22 cellular contexts compared by ENCODE assay signal in genomic region chr14:32249780-32250179, GRCh38. TPM values are rescaled to one million over a fixed set of nuclear protein-coding genes. Genes with fewer than 3 reads are reported as not detected.
DNase-seq lines count a peak whose midpoint lies in the region; ATAC-seq, FAIRE-seq and TF ChIP-seq lines count a peak whose summit lies in the region.
"Had no signal": no experiment of that assay in that cellular context is flagged by ENCODE, and none has a peak within 500 bp of the region (broad histone marks: within the 10 kb centered on the region; RNA-seq: fewer than 3 reads in every experiment).

No MANE protein-coding gene starts in this region.

- H3K27ac ChIP-seq in epithelial cell of prostate = peak overlapping the region; percentile 3
- H3K27ac ChIP-seq in foreskin keratinocyte = no peak overlapping the region

- H3K27me3 ChIP-seq in bronchial epithelial cell (ENCODE audit: control insufficient read depth, insufficient read depth, low read length) = no peaks in the 10 kb centered on the region
- no peaks in the 10 kb centered on the region for H3K27me3 ChIP-seq in foreskin keratinocyte

- TF ChIP-seq CTCF in bronchial epithelial cell (IDR thresholded peaks at IDR 0.05; ENCODE audit: insufficient read depth, low read length, severe bottlenecking) (no peak), foreskin keratinocyte (conservative IDR thresholded peaks at IDR 0.05) (no peak), type B pancreatic cell (conservative IDR thresholded peaks at IDR 0.05) (no peak)

- DNase-seq in bronchial epithelial cell (ENCODE audit: low read depth) = peak; percentile 84
- DNase-seq in epithelial cell of prostate (ENCODE audit: low read depth, low spot score) = no peak
- peak; percentile 68 to 85 for DNase-seq in foreskin keratinocyte
- no peak for DNase-seq in type B pancreatic cell (ENCODE audit: extremely low spot score, unreplicated experiment)
- DNase-seq in GM19239 (ENCODE audit: insufficient read length, low spot score) = no peak
- no peak for DNase-seq in EL
- DNase-seq: C1 segment of cervical spinal cord; Calu3; CD4-positive, alpha-beta memory T cell; COR-L47; DMS53; DMS79 treated with DMSO at 0.1 percent for 48 hours; GOT3; HFFc6 had no signal

- H3K4me1 Mint-ChIP-seq in type B pancreatic cell (ENCODE audit: unreplicated experiment) = no peaks in the 10 kb centered on the region
- H3K4me1 Mint-ChIP-seq: CD4-positive, alpha-beta memory T cell had no signal

- no peak overlapping the region for H3K4me3 ChIP-seq in bronchial epithelial cell (ENCODE audit: low read depth, low read length)
- H3K4me3 ChIP-seq: HAP-1 had no signal

- no peak overlapping the region for H3K4me3 Mint-ChIP-seq in type B pancreatic cell
- H3K4me3 Mint-ChIP-seq: CD4-positive, alpha-beta memory T cell; HFFc6 had no signal

- H3K27me3 Mint-ChIP-seq in type B pancreatic cell = no peaks in the 10 kb centered on the region
- H3K27me3 Mint-ChIP-seq: CD4-positive, alpha-beta memory T cell had no signal

- no peaks in the 10 kb centered on the region for H3K9me3 Mint-ChIP-seq in type B pancreatic cell
- H3K9me3 Mint-ChIP-seq: CD4-positive, alpha-beta memory T cell; HFFc6 had no signal

- H3K4me1 ChIP-seq in foreskin keratinocyte = no peaks in the 10 kb centered on the region

- FAIRE-seq in bronchial epithelial cell (lab: Jason Lieb, UNC) = no peak
- no peak for FAIRE-seq in GM19239 (lab: Jason Lieb, UNC)
- FAIRE-seq: G401.6, H54 had no signal

- peak; percentile 82 for ATAC-seq in foreskin keratinocyte
- no peak for ATAC-seq in HG03354 (IDR thresholded peaks at IDR 0.05; ENCODE audit: poor library complexity, severe bottlenecking, unreplicated experiment)

- no peaks in the 10 kb centered on the region for H3K36me3 Mint-ChIP-seq in type B pancreatic cell
- H3K36me3 Mint-ChIP-seq: CD4-positive, alpha-beta memory T cell had no signal

- H3K27ac Mint-ChIP-seq in type B pancreatic cell = peak overlapping the region; percentile 24
- H3K27ac Mint-ChIP-seq: HFFc6 had no signal

- no peaks in the 10 kb centered on the region for H3K36me3 ChIP-seq in bronchial epithelial cell (ENCODE audit: control insufficient read depth, insufficient read depth, low read length)
- H3K36me3 ChIP-seq: HAP-1 had no signal

RNA-seq across cellular contexts. Expression of gene RNU6-8, which starts 46.7 kb away (rescaled TPM):
- total RNA-seq in bronchial epithelial cell = not detected in 2 replicates
- total RNA-seq in foreskin keratinocyte = not detected in 2 replicates
- not detected in 2 replicates for polyA plus RNA-seq in foreskin keratinocyte
- not detected in 2 replicates for total RNA-seq in type B pancreatic cell (ENCODE audit: low replicate concordance)
- total RNA-seq: A172; A673; Calu3; CD4-positive, alpha-beta memory T cell; Daoy; HFFc6 had no signal
- polyA plus RNA-seq: BJ; CD4-positive, alpha-beta memory T cell had no signal

RNA-seq across cellular contexts. Expression of gene RNU6-7, which starts 47.9 kb away (rescaled TPM):
- total RNA-seq in bronchial epithelial cell (not detected in 2 replicates), foreskin keratinocyte (not detected in 2 replicates), type B pancreatic cell (ENCODE audit: low replicate concordance) (not detected in 2 replicates)
- not detected in 2 replicates for polyA plus RNA-seq in foreskin keratinocyte
- total RNA-seq: A172; A673; Calu3; CD4-positive, alpha-beta memory T cell; Daoy; HFFc6 had no signal
- polyA plus RNA-seq: BJ; CD4-positive, alpha-beta memory T cell had no signal

Comparison
In these comparisons a context has a peak if more than half of its experiments do, and no peak if none do; other contexts are left out.
1. DNase-seq: peak in bronchial epithelial cell (single experiment) and foreskin keratinocyte (2 of 2); none in epithelial cell of prostate (single experiment), type B pancreatic cell (single experiment), GM19239 (single experiment) and EL (single experiment).